In the genomic region with DNA sequence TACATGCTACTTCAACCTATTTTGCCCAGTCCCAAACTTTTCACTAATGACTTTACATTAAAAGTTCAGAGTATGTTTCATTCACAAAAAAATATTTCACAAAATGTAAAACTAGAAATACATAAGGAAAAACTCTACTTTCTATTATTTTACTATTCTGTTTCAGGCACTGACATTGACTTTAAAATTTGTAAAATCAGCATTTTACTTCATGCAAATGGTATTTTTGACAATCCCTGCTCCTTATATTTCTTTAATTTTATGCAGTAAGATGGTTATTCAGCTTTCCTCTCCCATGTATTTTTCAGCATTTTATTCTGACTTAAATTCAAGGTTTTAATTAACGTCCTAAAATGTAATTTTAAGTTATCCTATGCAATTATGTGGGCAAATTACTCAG, we compare ENCODE assay signal across 9 cellular contexts.
"Had no signal": no experiment of that assay in that cellular context is flagged by ENCODE, and none has a peak within 500 bp of the region (broad histone marks: within the 10 kb centered on the region; RNA-seq: fewer than 3 reads in every experiment).

No MANE protein-coding gene starts in this region.

- H3K36me3 Mint-ChIP-seq: IgD-negative memory B cell had no signal

- H3K9me3 ChIP-seq: HAP-1 had no signal

- H3K36me3 ChIP-seq: HAP-1 had no signal

- H3K27ac ChIP-seq: GM23248, HL-60 had no signal

- ATAC-seq: HCT116 had no signal

- H3K9me3 Mint-ChIP-seq: HFFc6, IgD-negative memory B cell had no signal

- H3K4me3 ChIP-seq: GM23248, HAP-1 had no signal

- H3K9ac ChIP-seq: GM23248 had no signal

- H2AFZ ChIP-seq: GM23248 had no signal

- DNase-seq: GM23248, GOT3, H7, HFFc6, KG1 had no signal

- H3K4me3 Mint-ChIP-seq: HFFc6, IgD-negative memory B cell had no signal

- H3K27me3 Mint-ChIP-seq: IgD-negative memory B cell had no signal

- H3K4me1 Mint-ChIP-seq: IgD-negative memory B cell had no signal

- H3K4me1 ChIP-seq: HAP-1 had no signal

- H3K27ac Mint-ChIP-seq: HFFc6, IgD-negative memory B cell had no signal
